In genomic region chr4:145734051-145734450, GRCh38 we compare ENCODE assay signal across 9 cellular contexts. TPM values are rescaled to one million over a fixed set of nuclear protein-coding genes. Genes with fewer than 3 reads are reported as not detected.
A peak's percentile ranks its signal among the peaks of the same experiment; 100 is the strongest.
DNase-seq lines count a peak whose midpoint lies in the region; ATAC-seq, FAIRE-seq and TF ChIP-seq lines count a peak whose summit lies in the region.
"Had no signal": no experiment of that assay in that cellular context is flagged by ENCODE, and none has a peak within 500 bp of the region (broad histone marks: within the 10 kb centered on the region; RNA-seq: fewer than 3 reads in every experiment).

No MANE protein-coding gene starts in this region.

- no peak for DNase-seq in OCI-LY7 (ENCODE audit: low spot score)
- DNase-seq in endothelial cell of umbilical vein (ENCODE audit: low read depth, low spot score): no peak
- no peak for DNase-seq in osteocyte (ENCODE audit: extremely low spot score, unreplicated experiment)
- no peak for DNase-seq in hepatic stellate cell (ENCODE audit: low spot score)
- no peak for DNase-seq in hippocampal formation (lab: John Stamatoyannopoulos, UW)

- dilution Hi-C loops in endothelial cell of umbilical vein (cut with MboI; ENCODE audit: extremely low pct_ligation_motif_present, low sequenced_read_pairs): no loop called here

- H3K36me3 Mint-ChIP-seq in osteocyte (ENCODE audit: unreplicated experiment): no peaks in the 10 kb centered on the region

- H3K9me3 Mint-ChIP-seq in osteocyte (ENCODE audit: unreplicated experiment): no peaks in the 10 kb centered on the region

- no peak overlapping the region for H3K4me3 ChIP-seq in OCI-LY7 (ENCODE audit: low read depth, low read length, poor library complexity, severe bottlenecking)
- peak overlapping the region in 1 of 3 experiments; percentile 14 for H3K4me3 ChIP-seq in endothelial cell of umbilical vein (replicated peaks in 1 of 3; ENCODE audit: insufficient read depth in 1 of 3, low read depth in 1 of 3, low read length in 3 of 3)

- no peaks in the 10 kb centered on the region for H3K9me2 ChIP-seq in OCI-LY7 (ENCODE audit: insufficient read depth, low read length)

- BruUV-seq in OCI-LY7 (replicated peaks; lab: Mats Ljungman, UMichigan) (no TSS peak), endothelial cell of umbilical vein (replicated peaks; lab: Mats Ljungman, UMichigan) (TSS peak; percentile 86)

- intact Hi-C loops in OCI-LY7 (cut with micrococcal nuclease; ENCODE audit: unreplicated experiment): no loop called here
- intact Hi-C loops in endothelial cell of umbilical vein (cut with micrococcal nuclease): loop anchor here (1.0 to 5.0 kb wide), 12 partner anchors 45 to 603 kb away; partner anchors contain the start of genes LSM6, MMAA, OTUD4 and SMAD1

- no peak for TF ChIP-seq CTCF in C4-2B (conservative IDR thresholded peaks at IDR 0.05)
- TF ChIP-seq CTCF in OCI-LY7 (conservative IDR thresholded peaks at IDR 0.05; ENCODE audit: low read length): no peak
- no peak for TF ChIP-seq CTCF in endothelial cell of umbilical vein (IDR thresholded peaks at IDR 0.05; ENCODE audit: extremely low read depth in 1 of 2, insufficient read depth in 1 of 2, low read depth in 1 of 2, low read length in 2 of 2)
- TF ChIP-seq CTCF in osteocyte (IDR thresholded peaks at IDR 0.05): no peak

- H3K4me3 Mint-ChIP-seq in osteocyte (ENCODE audit: unreplicated experiment): no peak overlapping the region

- TF ChIP-seq POLR2A in endothelial cell of umbilical vein (IDR thresholded peaks at IDR 0.05; ENCODE audit: low read depth, low read length): no peak

- H3K27ac Mint-ChIP-seq in osteocyte (ENCODE audit: unreplicated experiment): peak overlapping the region; percentile 99

- H3K4me2 ChIP-seq in OCI-LY7 (ENCODE audit: low read length): peak overlapping the region; percentile 74; the same call in 1 of the 2 replicates
- peak overlapping the region; percentile 49 for H3K4me2 ChIP-seq in endothelial cell of umbilical vein (ENCODE audit: insufficient read depth, low read length)

- no peak for ATAC-seq in GM18909 (IDR thresholded peaks at IDR 0.05; ENCODE audit: poor library complexity, unreplicated experiment)
- ATAC-seq in GM19351 (IDR thresholded peaks at IDR 0.05; ENCODE audit: unreplicated experiment): no peak

- H3K4me1 ChIP-seq in OCI-LY7 (ENCODE audit: insufficient read depth, low read length, poor library complexity, severe bottlenecking): peaks cover 6% of the 10 kb centered on the region
- H3K4me1 ChIP-seq in endothelial cell of umbilical vein (ENCODE audit: control insufficient read depth, extremely low read depth, insufficient read depth, low read length): peaks cover 42% of the 10 kb centered on the region

- H3K9me3 ChIP-seq in OCI-LY7 (ENCODE audit: low read length): no peaks in the 10 kb centered on the region
- H3K9me3 ChIP-seq in endothelial cell of umbilical vein (replicated peaks; ENCODE audit: control insufficient read depth, insufficient read depth, low read length): no peaks in the 10 kb centered on the region

- CTCF ChIA-PET in OCI-LY7 (lab: Charles Lee; ENCODE audit: unreplicated experiment) (no interaction called here), endothelial cell of umbilical vein (lab: Charles Lee) (interaction anchor here (1.0 to 1.6 kb wide), 5 partner anchors 73 to 145 kb away, joined by 3 to 4 read pairs (median 3); no protein-coding TSS in a partner anchor)

- no peak for FAIRE-seq in endothelial cell of umbilical vein (lab: Jason Lieb, UNC)

- POLR2A ChIA-PET in OCI-LY7 (lab: Charles Lee) (interaction anchor here (1.3 kb wide), 1 partner anchor 10 kb away, joined by 5 read pairs; no protein-coding TSS in a partner anchor), endothelial cell of umbilical vein (lab: Charles Lee) (interaction anchor here (0.6 to 1.5 kb wide), 6 partner anchors 48 to 1085 kb away, joined by 3 to 6 read pairs (median 3); no protein-coding TSS in a partner anchor)

- no peaks in the 10 kb centered on the region for H3K36me3 ChIP-seq in OCI-LY7 (ENCODE audit: insufficient read depth, low read length)
- H3K36me3 ChIP-seq in endothelial cell of umbilical vein (ENCODE audit: control insufficient read depth in 2 of 2, extremely low read depth in 1 of 2, insufficient read depth in 2 of 2, low read length in 2 of 2): no peaks in the 10 kb centered on the region

- peak overlapping the region; percentile 91 for H3K9ac ChIP-seq in endothelial cell of umbilical vein (replicated peaks; ENCODE audit: extremely low read depth, insufficient read depth, low read length)

- H3K79me2 ChIP-seq in OCI-LY7 (ENCODE audit: insufficient read depth, low read depth, low read length) (no peaks in the 10 kb centered on the region), endothelial cell of umbilical vein (ENCODE audit: control insufficient read depth, insufficient read depth, low read length) (no peaks in the 10 kb centered on the region)

- no peaks in the 10 kb centered on the region for H3K9me1 ChIP-seq in endothelial cell of umbilical vein (replicated peaks; ENCODE audit: control insufficient read depth, extremely low read depth, insufficient read depth, low read length)

- H3K27ac ChIP-seq in C4-2B (peak overlapping the region; percentile 54), OCI-LY7 (ENCODE audit: low read depth, low read length, poor library complexity, severe bottlenecking) (no peak overlapping the region), endothelial cell of umbilical vein (ENCODE audit: insufficient read depth, low read depth, low read length) (peak overlapping the region; percentile 94)

- no peaks in the 10 kb centered on the region for H4K20me1 ChIP-seq in OCI-LY7 (ENCODE audit: insufficient read depth, low read length)
- H4K20me1 ChIP-seq in endothelial cell of umbilical vein (replicated peaks; ENCODE audit: control insufficient read depth, extremely low read depth, insufficient read depth, low read length): no peaks in the 10 kb centered on the region

- H3K27me3 ChIP-seq in endothelial cell of umbilical vein (ENCODE audit: control insufficient read depth in 2 of 2, insufficient read depth in 2 of 2, low read length in 2 of 2): no peaks in the 10 kb centered on the region

- no peak overlapping the region; the same call in 1 of the 2 replicates for H2AFZ ChIP-seq in OCI-LY7 (ENCODE audit: low read length)
- peak overlapping the region; percentile 36 for H2AFZ ChIP-seq in endothelial cell of umbilical vein (ENCODE audit: low read depth, low read length)

- peaks cover 57% of the 10 kb centered on the region for H3K4me1 Mint-ChIP-seq in osteocyte (ENCODE audit: unreplicated experiment)

- H3K27me3 Mint-ChIP-seq in osteocyte (ENCODE audit: unreplicated experiment): no peaks in the 10 kb centered on the region

TF ChIP-seq in endothelial cell of umbilical vein, 7 proteins besides CTCF, POLR2A, EP300 and RAD21:
- TF ChIP-seq POLR2AphosphoS5 (IDR thresholded peaks at IDR 0.05; ENCODE audit: insufficient read depth, low read depth, low read length) (no peak), GATA2 (IDR thresholded peaks at IDR 0.05; ENCODE audit: insufficient read depth, insufficient read length, low read depth, low read length) (no peak), MAX (IDR thresholded peaks at IDR 0.05; ENCODE audit: insufficient read depth, insufficient read length) (no peak), FOS (IDR thresholded peaks at IDR 0.05; ENCODE audit: borderline replicate concordance, insufficient read depth, low read length) (no peak), EZH2 (IDR thresholded peaks at IDR 0.05; ENCODE audit: borderline replicate concordance, low read depth, low read length, severe bottlenecking) (no peak), JUN (IDR thresholded peaks at IDR 0.05; ENCODE audit: borderline replicate concordance, insufficient read depth, insufficient read length, low read depth) (no peak), MYC (IDR thresholded peaks at IDR 0.05; ENCODE audit: low read depth, low read length) (no peak)
TF ChIP-seq in endothelial cell of umbilical vein: peak in this region for 0.

RNA-seq across cellular contexts. Expression of gene C4orf51, which starts 54.1 kb away (rescaled TPM):
- not detected in 2 replicates for total RNA-seq in OCI-LY7 (2014; rRNA removed; shearing (Covaris generic))
- total RNA-seq in OCI-LY7 (2022): not detected in 2 replicates
- total RNA-seq in endothelial cell of umbilical vein: not detected in 2 replicates
- polyA plus RNA-seq in endothelial cell of umbilical vein: not detected in 2 replicates
- polyA plus RNA-seq in endothelial cell of umbilical vein (2011; cell fraction: cytosol; rRNA removed): not detected in 2 replicates
- polyA plus RNA-seq in endothelial cell of umbilical vein (2011; cell fraction: nucleus; rRNA removed): not detected in 2 replicates
- polyA plus RNA-seq in endothelial cell of umbilical vein (2012): not detected in 2 replicates
- polyA minus RNA-seq in endothelial cell of umbilical vein: not detected in 2 replicates
- polyA minus RNA-seq in endothelial cell of umbilical vein (2011; cell fraction: cytosol; rRNA and poly(A)+ RNA removed): not detected
- not detected in 2 replicates for polyA minus RNA-seq in endothelial cell of umbilical vein (2011; cell fraction: nucleus; rRNA and poly(A)+ RNA removed)
- not detected in 2 replicates for total RNA-seq in osteocyte
- total RNA-seq: SK-MEL-5 had no signal
